Comparison of ENCODE assay signal across 15 cellular contexts in the genomic region with DNA sequence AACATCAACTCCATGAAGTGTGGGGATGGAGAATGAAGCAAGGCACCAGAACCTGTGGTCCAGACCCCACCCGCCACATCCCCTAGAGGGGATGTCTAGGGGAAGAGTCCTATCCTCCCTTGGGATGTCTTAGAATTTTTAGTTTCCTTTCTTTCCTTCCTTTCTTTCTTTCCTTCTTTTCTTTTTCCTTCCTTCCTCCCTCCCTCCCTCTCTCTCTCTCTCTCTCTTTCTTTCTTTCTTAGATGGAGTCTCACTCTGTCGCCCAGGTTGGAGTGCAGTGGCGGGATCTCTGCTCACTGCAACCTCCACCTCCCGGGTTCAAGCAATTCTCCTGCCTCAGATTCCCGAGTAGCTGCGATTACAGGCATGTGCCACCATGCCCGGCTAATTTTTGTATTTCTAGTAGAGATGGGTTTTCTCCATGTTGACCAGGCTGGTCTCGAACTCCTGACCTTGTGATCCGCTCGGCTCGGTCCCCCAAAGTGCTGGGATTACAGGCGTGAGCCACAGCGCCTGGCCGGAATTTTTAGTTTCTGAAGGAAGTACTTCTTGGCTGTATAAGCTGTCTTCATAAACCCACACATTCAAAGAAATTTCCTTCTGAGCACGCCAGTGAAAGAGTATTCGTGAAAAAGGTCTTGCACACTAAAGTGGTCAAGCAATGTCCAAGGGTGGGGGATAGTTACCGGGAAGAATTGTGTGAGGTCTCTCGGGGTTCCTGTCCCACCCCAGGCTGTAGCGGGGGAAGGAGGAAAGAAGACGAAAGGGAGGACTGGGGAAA. TPM values are rescaled to one million over a fixed set of nuclear protein-coding genes. Genes with fewer than 3 reads are reported as not detected.
DNase-seq lines count a peak whose midpoint lies in the region; ATAC-seq, FAIRE-seq and TF ChIP-seq lines count a peak whose summit lies in the region.
"Had no signal": no experiment of that assay in that cellular context is flagged by ENCODE, and none has a peak within 500 bp of the region (broad histone marks: within the 10 kb centered on the region; RNA-seq: fewer than 3 reads in every experiment).

No MANE protein-coding gene starts in this region.

- H3K4me1 Mint-ChIP-seq in Calu3 (ENCODE audit: low read depth, unreplicated experiment) = peaks cover 9% of the 10 kb centered on the region

- H3K27me3 ChIP-seq in IMR-90 (ENCODE audit: control insufficient read depth, insufficient read depth, low read length) (peaks cover 8% of the 10 kb centered on the region; the same call in 1 of the 2 replicates), K562 (ENCODE audit: control insufficient read depth in 2 of 2, insufficient read depth in 2 of 2, low read length in 2 of 2) (no peaks in the 10 kb centered on the region), pancreas (no peaks in the 10 kb centered on the region)
- H3K27me3 ChIP-seq: MG63 had no signal

- dilution Hi-C loops in IMR-90 (cut with HindIII; ENCODE audit: low sequenced_read_pairs, unreplicated experiment) = no loop called here

- POLR2A ChIA-PET in IMR-90 (lab: Charles Lee; ENCODE audit: unreplicated experiment) = no interaction called here
- POLR2A ChIA-PET in K562 (lab: Yijun Ruan, JAX) = interaction anchor here (0.6 to 2.3 kb wide), 12 partner anchors 10 to 1238 kb away, joined by 3 to 6 read pairs (median 3); a partner anchor contains a TSS

- in situ Hi-C loops in IMR-90 (cut with MboI; ENCODE audit: low sequenced_read_pairs) = no loop called here
- in situ Hi-C loops in K562 (cut with MboI) = no loop called here

- no peaks in the 10 kb centered on the region for H3K79me1 ChIP-seq in IMR-90 (ENCODE audit: low read depth in 1 of 2, low read length in 2 of 2)

- no peaks in the 10 kb centered on the region for H3K9me3 Mint-ChIP-seq in Calu3 (ENCODE audit: low read depth, unreplicated experiment)

- no peaks in the 10 kb centered on the region for H3K27me3 Mint-ChIP-seq in Calu3 (ENCODE audit: unreplicated experiment)

- H3K9ac ChIP-seq in IMR-90 (ENCODE audit: low read depth, low read length) = no peak overlapping the region
- H3K9ac ChIP-seq in K562 (ENCODE audit: insufficient read depth in 1 of 2, low read depth in 2 of 2, low read length in 2 of 2) = peak overlapping the region; percentile 16 to 83; a peak in 3 of 4 replicates

- H4K91ac ChIP-seq in IMR-90 (ENCODE audit: insufficient read depth, low read depth, low read length) = no peak overlapping the region

- no peak overlapping the region for H3K4ac ChIP-seq in IMR-90 (ENCODE audit: low read depth, low read length)

- H4K20me1 ChIP-seq in IMR-90 (ENCODE audit: insufficient read depth, low read length) (no peaks in the 10 kb centered on the region), K562 (replicated peaks; ENCODE audit: control insufficient read depth, insufficient read depth, low read length) (no peaks in the 10 kb centered on the region)

- H3K9me3 ChIP-seq in IMR-90 (ENCODE audit: control insufficient read depth, insufficient read depth, low read length) = no peaks in the 10 kb centered on the region
- no peaks in the 10 kb centered on the region for H3K9me3 ChIP-seq in K562 (replicated peaks; ENCODE audit: control insufficient read depth, insufficient read depth, low read depth, low read length)
- no peaks in the 10 kb centered on the region for H3K9me3 ChIP-seq in pancreas

- CTCF ChIA-PET in Calu3 (lab: Charles Lee) = interaction anchor here (0.7 to 1.1 kb wide), 3 partner anchors 23 to 1165 kb away, joined by 3 to 5 read pairs (median 3); no protein-coding TSS in a partner anchor
- CTCF ChIA-PET in IMR-90 (lab: Yijun Ruan, JAX) = interaction anchor here (1.0 to 1.3 kb wide), 3 partner anchors 13 to 25 kb away, joined by 3 to 4 read pairs (median 3); no protein-coding TSS in a partner anchor
- CTCF ChIA-PET in K562 (lab: Yijun Ruan, JAX; ENCODE audit: low intra/inter-chr PET ratio) = interaction anchor here (0.7 to 2.3 kb wide), 8 partner anchors 11 to 488 kb away, joined by 3 to 9 read pairs (median 6); no protein-coding TSS in a partner anchor

- H4K8ac ChIP-seq in IMR-90 (ENCODE audit: low read depth in 2 of 2, low read length in 2 of 2) = no peak overlapping the region

- BruUV-seq in Calu3 (replicated peaks; lab: Mats Ljungman, UMichigan) (no TSS peak), IMR-90 (replicated peaks; lab: Mats Ljungman, UMichigan) (no TSS peak), K562 (replicated peaks; lab: Mats Ljungman, UMichigan) (no TSS peak)

- no peak overlapping the region for H2BK120ac ChIP-seq in IMR-90 (ENCODE audit: low read depth, low read length)

- WGBS in IMR-90 (ENCODE audit: extremely low coverage in 2 of 2, insufficient read length in 1 of 2), 2 experiments = 50% methylated on average over 2 of the region's 20 CpGs; no CpG with 5 or more reads in 1 of the 2 experiments
- WGBS in K562 (ENCODE audit: insufficient coverage, low coverage, missing lambda C conversion rate) = 31% methylated on average over 20 of the region's 20 CpGs
- WGBS in pancreas, 2 donors = 48 to 56% methylated on average over 20 of the region's 20 CpGs

- H4K5ac ChIP-seq in IMR-90 (ENCODE audit: low read depth, low read length) = no peak overlapping the region

- H3K4me3 Mint-ChIP-seq in Calu3 (ENCODE audit: low read depth, unreplicated experiment) = peak overlapping the region; percentile 52

- ATAC-seq in IMR-90 (ENCODE audit: low read depth) (no peak), K562 (peak; percentile 76), pancreas (peak in 3 of 4 donors; percentile 25 to 55 (median 28)), GM21515 (IDR thresholded peaks at IDR 0.05; ENCODE audit: unreplicated experiment) (no peak)

- TF ChIP-seq CTCF in Calu3 (IDR thresholded peaks at IDR 0.05; ENCODE audit: unreplicated experiment) (no peak), IMR-90 (conservative IDR thresholded peaks at IDR 0.05; ENCODE audit: low read depth, low read length) (no peak), K562 (IDR thresholded peaks at IDR 0.05 in 2 of 3, conservative IDR thresholded peaks at IDR 0.05 in 1 of 3; ENCODE audit: insufficient read depth in 2 of 3, low read depth in 1 of 3, low read length in 3 of 3) (no peak), pancreas (IDR thresholded peaks at IDR 0.05) (no peak)

- no peak overlapping the region for H2AK9ac ChIP-seq in IMR-90 (replicated peaks; ENCODE audit: low read depth, low read length, poor library complexity)

- intact Hi-C loops in Calu3 (cut with micrococcal nuclease; ENCODE audit: unreplicated experiment) = no loop called here
- intact Hi-C loops in IMR-90 (cut with micrococcal nuclease) = no loop called here
- intact Hi-C loops in K562 (cut with micrococcal nuclease) = loop anchor here (1.0 to 5.0 kb wide), 4 partner anchors 33 to 410 kb away; a partner anchor contains a TSS
- intact Hi-C loops in pancreas (cut with DNase I) = no loop called here

- H2AFZ ChIP-seq in IMR-90 (replicated peaks; ENCODE audit: low read length, poor library complexity) (peak overlapping the region; percentile 79), K562 (ENCODE audit: low read depth, low read length) (peak overlapping the region; percentile 89)

- no peaks in the 10 kb centered on the region for H3K79me2 ChIP-seq in K562 (ENCODE audit: control insufficient read depth, insufficient read depth, low read length)

- H3K36me3 Mint-ChIP-seq in Calu3 (ENCODE audit: insufficient read depth, unreplicated experiment) = no peaks in the 10 kb centered on the region

- no peak for TF ChIP-seq EP300 in K562 (IDR thresholded peaks at IDR 0.05; ENCODE audit: low read length)

- H3K18ac ChIP-seq in IMR-90 (ENCODE audit: low read depth, low read length) = no peak overlapping the region

- H3K36me3 ChIP-seq in IMR-90 (ENCODE audit: control insufficient read depth, insufficient read depth, low read length) (no peaks in the 10 kb centered on the region), K562 (ENCODE audit: control insufficient read depth, insufficient read depth, low read length) (no peaks in the 10 kb centered on the region), pancreas (no peaks in the 10 kb centered on the region)
- H3K36me3 ChIP-seq: MG63 had no signal

- H2BK5ac ChIP-seq in IMR-90 (ENCODE audit: low read depth, low read length, poor library complexity, severe bottlenecking) = no peak overlapping the region

- H3K4me3 ChIP-seq in IMR-90 (ENCODE audit: insufficient read depth, low read depth, low read length) = no peak overlapping the region
- peak overlapping the region; percentile 15 for H3K4me3 ChIP-seq in K562
- no peak overlapping the region for H3K4me3 ChIP-seq in pancreas
- H3K4me3 ChIP-seq: MG63 had no signal

- H3K9me1 ChIP-seq in IMR-90 (ENCODE audit: insufficient read depth, low read length) (no peaks in the 10 kb centered on the region), K562 (ENCODE audit: control insufficient read depth, insufficient read depth, low read length) (no peaks in the 10 kb centered on the region)

- TF ChIP-seq RAD21 in IMR-90 (IDR thresholded peaks at IDR 0.05; ENCODE audit: low read length) = no peak
- TF ChIP-seq RAD21 in K562 (CRISPR knock-in tag; conservative IDR thresholded peaks at IDR 0.05 in 1 of 2, IDR thresholded peaks at IDR 0.05 in 1 of 2) = no peak

- H3K56ac ChIP-seq in IMR-90 (ENCODE audit: extremely low read depth, insufficient read depth, low read length) = no peak overlapping the region

- FAIRE-seq in K562 (lab: Jason Lieb, UNC) (peak; percentile 58), pancreas (lab: Jason Lieb, UNC) (no peak), RCC 7860 (lab: Jason Lieb, UNC) (no peak)

- no peaks in the 10 kb centered on the region for H3K4me1 ChIP-seq in IMR-90 (ENCODE audit: control insufficient read depth, insufficient read depth, low read length)
- H3K4me1 ChIP-seq in K562 (replicated peaks in 1 of 2; ENCODE audit: control insufficient read depth in 2 of 2, insufficient read depth in 2 of 2, low read length in 2 of 2) = peaks cover 3 to 12% of the 10 kb centered on the region in 2 experiments; a peak in 4 of 5 replicates
- no peaks in the 10 kb centered on the region for H3K4me1 ChIP-seq in pancreas

- no peak overlapping the region for H2BK20ac ChIP-seq in IMR-90 (ENCODE audit: low read depth, low read length)

- no peak overlapping the region for H3K27ac Mint-ChIP-seq in Calu3 (ENCODE audit: unreplicated experiment)

- H3K4me2 ChIP-seq in IMR-90 (ENCODE audit: low read depth, low read length) (no peak overlapping the region), K562 (ENCODE audit: insufficient read depth, low read length) (peak overlapping the region; percentile 64)

- DNase-seq in Calu3 (no peak), IMR-90 (no peak), K562 (ENCODE audit: extremely low read depth in 1 of 4, low spot score in 3 of 4) (peak in 1 of 4 experiments; percentile 50), pancreas (no peak), RCC 7860 (ENCODE audit: low spot score) (no peak), NCI-H1092 treated with DMSO at 0.1 percent for 48 hours (lab: John Stamatoyannopoulos, UW) (no peak)
- no peak for DNase-seq in stimulated activated CD4-positive, alpha-beta T cell treated with anti-CD3 and anti-CD28 coated beads, Interleukin-4, amount 100 ng/mL, for 1 hour
- DNase-seq: AML-193, EL, KG1, MG63, NCI-H2171 treated with DMSO at 0.1 percent for 48 hours had no signal

- no peak overlapping the region for H3K23ac ChIP-seq in IMR-90 (ENCODE audit: low read depth, low read length)

- no peak overlapping the region for H3K14ac ChIP-seq in IMR-90 (replicated peaks; ENCODE audit: low read depth, low read length)

- no peak overlapping the region for H2AK5ac ChIP-seq in IMR-90 (ENCODE audit: low read depth, low read length)

- TF ChIP-seq POLR2A in IMR-90 (IDR thresholded peaks at IDR 0.05; ENCODE audit: low read depth, low read length) (no peak), K562 (conservative IDR thresholded peaks at IDR 0.05) (no peak)

- H3K27ac ChIP-seq in IMR-90 (ENCODE audit: insufficient read depth, low read length) (no peak overlapping the region), K562 (ENCODE audit: extremely low read depth, low read depth, low read length) (no peak overlapping the region), pancreas (no peak overlapping the region)

- no peak overlapping the region for H2BK15ac ChIP-seq in IMR-90 (ENCODE audit: low read depth, low read length)

RNA-seq across cellular contexts. Expression of a gene that starts 20.8 kb away (rescaled TPM):
- total RNA-seq in Calu3 (2022) (not detected in 2 replicates), IMR-90 (2012; rRNA removed) (not detected in 2 replicates), K562 (2014; rRNA removed) (0.08 and 0.14 TPM in 2 replicates), K562 (2014; rRNA removed; fragmentation: Illumina TruSeq; extraction: Trizol) (not detected in 2 replicates), K562 (2015; rRNA removed; fragmentation: Illumina TruSeq; extraction: Trizol) (not detected in 2 replicates), K562 (2021) (not detected in 2 replicates), pancreas (10 to 100 TPM in 1 of 6 donors, under 1 TPM in 1, not detected in 4; 0.09 to 16.3 TPM)
- polyA plus RNA-seq in IMR-90 (2012; rRNA removed) (not detected in 2 replicates), K562 (2011; rRNA removed) (0.04 and 0.07 TPM in 2 replicates), K562 (2014; fragmentation: Illumina TruSeq; extraction: Trizol) (not detected in 2 replicates), K562 (2014; fragmentation: Nextera tagmentation; extraction: Ambion mirVana) (not detected), K562 (2014; rRNA removed) (0.78 TPM in 1 of 2 replicates, not detected in the other), pancreas (1 to 10 TPM in 1 of 2 donors, under 1 TPM in 1; 0.07 to 1.4 TPM)
- polyA plus RNA-seq in IMR-90 (2012; cell fraction: cytosol; rRNA removed) = not detected in 2 replicates
- polyA plus RNA-seq in IMR-90 (2012; cell fraction: nucleus; rRNA removed; ENCODE audit: low replicate concordance) = not detected in 2 replicates
- 0.23 TPM in 1 of 2 replicates, not detected in the other for total RNA-seq in K562 (2011; cell fraction: chromatin; rRNA removed; ENCODE audit: low replicate concordance)
- not detected in 2 replicates for total RNA-seq in K562 (2011; cell fraction: nucleolus; rRNA removed)
- 0.29 TPM in 1 of 2 replicates, not detected in the other for total RNA-seq in K562 (2011; cell fraction: nucleoplasm; rRNA removed)
- 0.03 and 0.06 TPM in 2 replicates for polyA plus RNA-seq in K562 (2011; cell fraction: cytosol; rRNA removed)
- 0.06 TPM in 1 of 2 replicates, not detected in the other for polyA plus RNA-seq in K562 (2011; cell fraction: nucleus; rRNA removed)
- polyA plus RNA-seq in K562 (2012) = 0.04 TPM in 2 replicates
- polyA minus RNA-seq in K562 (2011; rRNA and poly(A)+ RNA removed) = not detected in 2 replicates
- polyA minus RNA-seq in K562 (2011; cell fraction: cytosol; rRNA and poly(A)+ RNA removed) = not detected in 2 replicates
- polyA minus RNA-seq in K562 (2011; cell fraction: nucleus; rRNA and poly(A)+ RNA removed) = not detected in 2 replicates
- total RNA-seq: NCI-H460, SK-MEL-5 had no signal

RNA-seq across cellular contexts. Expression of a gene that starts 37.3 kb away (rescaled TPM):
- total RNA-seq in Calu3 (2022) (26.2 and 28.1 TPM in 2 replicates), IMR-90 (2012; rRNA removed) (14.7 and 29.4 TPM in 2 replicates), K562 (2014; rRNA removed) (44.9 and 46.0 TPM in 2 replicates), K562 (2014; rRNA removed; fragmentation: Illumina TruSeq; extraction: Trizol) (62.3 and 72.5 TPM in 2 replicates), K562 (2015; rRNA removed; fragmentation: Illumina TruSeq; extraction: Trizol) (42.7 and 43.0 TPM in 2 replicates), K562 (2021) (45.3 and 50.5 TPM in 2 replicates), pancreas (10 to 100 TPM in 1 of 6 donors, 1 to 10 TPM in 5; 6.8 to 12.4 (median 9.4) TPM)
- polyA plus RNA-seq in IMR-90 (2012; rRNA removed) (7.2 and 8.5 TPM in 2 replicates), K562 (2011; rRNA removed) (35.6 and 49.1 TPM in 2 replicates), K562 (2014; fragmentation: Illumina TruSeq; extraction: Trizol) (35.7 and 39.9 TPM in 2 replicates), K562 (2014; fragmentation: Nextera tagmentation; extraction: Ambion mirVana) (10 to 100 TPM; 14.3 to 19.3 TPM), K562 (2014; rRNA removed) (44.6 and 46.1 TPM in 2 replicates), pancreas (1 to 10 TPM; 3.3 to 6.6 TPM)
- polyA plus RNA-seq in IMR-90 (2012; cell fraction: cytosol; rRNA removed) = 2.4 and 3.4 TPM in 2 replicates
- 2.5 and 11.2 TPM in 2 replicates for polyA plus RNA-seq in IMR-90 (2012; cell fraction: nucleus; rRNA removed; ENCODE audit: low replicate concordance)
- 30.3 and 54.4 TPM in 2 replicates for total RNA-seq in K562 (2011; cell fraction: chromatin; rRNA removed; ENCODE audit: low replicate concordance)
- total RNA-seq in K562 (2011; cell fraction: nucleolus; rRNA removed) = 21.3 and 22.5 TPM in 2 replicates
- 40.9 and 49.1 TPM in 2 replicates for total RNA-seq in K562 (2011; cell fraction: nucleoplasm; rRNA removed)
- polyA plus RNA-seq in K562 (2011; cell fraction: cytosol; rRNA removed) = 19.9 and 37.9 TPM in 2 replicates
- polyA plus RNA-seq in K562 (2011; cell fraction: nucleus; rRNA removed) = 10.7 and 11.3 TPM in 2 replicates
- polyA plus RNA-seq in K562 (2012) = 13.2 and 19.6 TPM in 2 replicates
- 55.7 and 62.4 TPM in 2 replicates for polyA minus RNA-seq in K562 (2011; rRNA and poly(A)+ RNA removed)
- polyA minus RNA-seq in K562 (2011; cell fraction: cytosol; rRNA and poly(A)+ RNA removed) = 24.8 and 29.7 TPM in 2 replicates
- polyA minus RNA-seq in K562 (2011; cell fraction: nucleus; rRNA and poly(A)+ RNA removed) = 11.2 and 15.9 TPM in 2 replicates

RNA-seq across cellular contexts. Expression of a gene that starts 37.8 kb away (rescaled TPM):
- total RNA-seq in Calu3 (2022) = 81.6 and 91.9 TPM in 2 replicates
- 31.4 and 34.4 TPM in 2 replicates for total RNA-seq in IMR-90 (2012; rRNA removed)
- polyA plus RNA-seq in IMR-90 (2012; rRNA removed) = 68.1 and 70.6 TPM in 2 replicates
- polyA plus RNA-seq in IMR-90 (2012; cell fraction: cytosol; rRNA removed) = 49.7 and 57.5 TPM in 2 replicates
- 64.1 and 126 TPM in 2 replicates for polyA plus RNA-seq in IMR-90 (2012; cell fraction: nucleus; rRNA removed; ENCODE audit: low replicate concordance)
- total RNA-seq in K562 (2011; cell fraction: chromatin; rRNA removed; ENCODE audit: low replicate concordance) = 118 and 268 TPM in 2 replicates
- 193 and 210 TPM in 2 replicates for total RNA-seq in K562 (2011; cell fraction: nucleolus; rRNA removed)
- 181 and 191 TPM in 2 replicates for total RNA-seq in K562 (2011; cell fraction: nucleoplasm; rRNA removed)
- 162 and 176 TPM in 2 replicates for total RNA-seq in K562 (2014; rRNA removed)
- total RNA-seq in K562 (2014; rRNA removed; fragmentation: Illumina TruSeq; extraction: Trizol) = 75.2 and 76.7 TPM in 2 replicates
- 79.2 and 83.5 TPM in 2 replicates for total RNA-seq in K562 (2015; rRNA removed; fragmentation: Illumina TruSeq; extraction: Trizol)
- total RNA-seq in K562 (2021) = 200 and 219 TPM in 2 replicates
- polyA plus RNA-seq in K562 (2011; rRNA removed) = 127 and 246 TPM in 2 replicates
- polyA plus RNA-seq in K562 (2011; cell fraction: cytosol; rRNA removed) = 168 and 216 TPM in 2 replicates
- 321 and 394 TPM in 2 replicates for polyA plus RNA-seq in K562 (2011; cell fraction: nucleus; rRNA removed)
- polyA plus RNA-seq in K562 (2012) = 161 and 213 TPM in 2 replicates
- polyA plus RNA-seq in K562 (2014; fragmentation: Illumina TruSeq; extraction: Trizol) = 154 and 187 TPM in 2 replicates
- polyA plus RNA-seq in K562 (2014; fragmentation: Nextera tagmentation; extraction: Ambion mirVana) = 1 to 10 TPM; 5.5 to 7.9 TPM
- 195 and 208 TPM in 2 replicates for polyA plus RNA-seq in K562 (2014; rRNA removed)
- polyA minus RNA-seq in K562 (2011; rRNA and poly(A)+ RNA removed) = 79.4 and 82.2 TPM in 2 replicates
- polyA minus RNA-seq in K562 (2011; cell fraction: cytosol; rRNA and poly(A)+ RNA removed) = 58.5 and 79.5 TPM in 2 replicates
- 66.8 and 85.3 TPM in 2 replicates for polyA minus RNA-seq in K562 (2011; cell fraction: nucleus; rRNA and poly(A)+ RNA removed)
- 10 to 100 TPM; 21.3 to 38.4 (median 30.5) TPM for total RNA-seq in pancreas
- 10 to 100 TPM; 69.2 to 88.9 TPM for polyA plus RNA-seq in pancreas

Comparison
In these comparisons a context has a peak if more than half of its experiments do, and no peak if none do; other contexts are left out.
1. ATAC-seq: peak in K562 (single experiment) and pancreas (3 of 4); none in IMR-90 (single experiment) and GM21515 (single experiment).